Comparison of ENCODE assay signal across 20 cellular contexts in the genomic region with DNA sequence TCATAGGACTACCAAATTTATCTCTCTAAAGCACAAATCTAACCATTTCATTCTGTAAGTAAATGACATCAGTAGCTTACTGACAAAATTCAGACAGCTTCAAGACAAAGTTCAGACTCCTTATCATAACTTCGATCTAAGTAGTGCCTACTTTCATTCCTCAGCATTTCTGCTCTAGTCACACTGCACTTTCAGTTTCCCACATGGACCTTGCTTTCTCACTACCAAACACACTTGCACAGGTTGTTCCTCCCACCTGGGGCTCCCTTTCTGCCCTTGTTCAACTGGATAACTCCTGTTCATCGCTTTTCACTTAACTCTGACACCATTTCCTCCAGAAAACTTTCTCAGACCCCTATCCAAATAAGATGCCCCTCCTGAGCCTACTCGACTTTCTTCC.
"Had no signal": no experiment of that assay in that cellular context is flagged by ENCODE, and none has a peak within 500 bp of the region (broad histone marks: within the 10 kb centered on the region; RNA-seq: fewer than 3 reads in every experiment).

No MANE protein-coding gene starts in this region.

- H3K4me1 Mint-ChIP-seq: stimulated activated effector memory CD8-positive, alpha-beta T cell treated with anti-CD3 and anti-CD28 coated beads, Interleukin-12 subunit alpha, Interleukin-12 subunit beta, amount 100 ng/mL, for 72 hours had no signal

- ATAC-seq: activated CD4-positive, CD25-positive, alpha-beta regulatory T cell treated with anti-CD3 and anti-CD28 coated beads, Interleukin-2, amount 50 U/mL, for 24 hours; left lung; sciatic nerve; stimulated activated effector memory CD8-positive, alpha-beta T cell treated with anti-CD3 and anti-CD28 coated beads, Interleukin-12 subunit alpha, Interleukin-12 subunit beta, amount 100 ng/mL, for 72 hours; upper lobe of right lung had no signal

- H3K27ac Mint-ChIP-seq: stimulated activated effector memory CD8-positive, alpha-beta T cell treated with anti-CD3 and anti-CD28 coated beads, Interleukin-12 subunit alpha, Interleukin-12 subunit beta, amount 100 ng/mL, for 72 hours had no signal

- H3K36me3 Mint-ChIP-seq: stimulated activated effector memory CD8-positive, alpha-beta T cell treated with anti-CD3 and anti-CD28 coated beads, Interleukin-12 subunit alpha, Interleukin-12 subunit beta, amount 100 ng/mL, for 72 hours had no signal

- DNase-seq: activated CD8-positive, alpha-beta memory T cell treated with anti-CD3 and anti-CD28 coated beads for 24 hours; activated CD8-positive, alpha-beta memory T cell treated with anti-CD3 and anti-CD28 coated beads, Interleukin-2, amount 50 U/mL, for 48 hours; activated effector memory CD4-positive, alpha-beta T cell treated with Interleukin-2 at 50 U/mL for 16 hours; activated naive CD4-positive, alpha-beta T cell treated with anti-CD3 and anti-CD28 coated beads, Interleukin-2, amount 50 U/mL, for 16 hours; activated T-cell treated with anti-CD3 and anti-CD28 coated beads, Interleukin-2, amount 50 U/mL, for 48 hours; aorta; brain microvascular endothelial cell; central memory CD4-positive, alpha-beta T cell; dorsolateral prefrontal cortex; erythroblast; head of caudate nucleus; kidney; left lung; mammary epithelial cell; stimulated activated CD4-positive, alpha-beta T cell treated with anti-CD3 and anti-CD28 coated beads, Interleukin-4, amount 100 ng/mL, for 24 hours; stomach; upper lobe of right lung had no signal

- H3K4me3 ChIP-seq: dorsolateral prefrontal cortex, left lung, stomach, upper lobe of right lung had no signal

- H3K27me3 ChIP-seq: brain microvascular endothelial cell, dorsolateral prefrontal cortex, left lung, stomach, upper lobe of right lung had no signal

- H3K36me3 ChIP-seq: brain microvascular endothelial cell, left lung, stomach, upper lobe of right lung had no signal

- H3K9me3 ChIP-seq: left lung, stomach, upper lobe of right lung had no signal

- H3K4me1 ChIP-seq: left lung, stomach, upper lobe of right lung had no signal

- H3K4me3 Mint-ChIP-seq: stimulated activated effector memory CD8-positive, alpha-beta T cell treated with anti-CD3 and anti-CD28 coated beads, Interleukin-12 subunit alpha, Interleukin-12 subunit beta, amount 100 ng/mL, for 72 hours had no signal

- H3K9me3 Mint-ChIP-seq: stimulated activated effector memory CD8-positive, alpha-beta T cell treated with anti-CD3 and anti-CD28 coated beads, Interleukin-12 subunit alpha, Interleukin-12 subunit beta, amount 100 ng/mL, for 72 hours had no signal

- H3K27ac ChIP-seq: brain microvascular endothelial cell, dorsolateral prefrontal cortex, left lung, stomach, upper lobe of right lung had no signal
